20 cellular contexts compared by ENCODE assay signal in genomic region chr5:149540098-149540497, GRCh38. TPM values are rescaled to one million over a fixed set of nuclear protein-coding genes. Genes with fewer than 3 reads are reported as not detected.
DNase-seq lines count a peak whose midpoint lies in the region; ATAC-seq and TF ChIP-seq lines count a peak whose summit lies in the region.
"Had no signal": no experiment of that assay in that cellular context is flagged by ENCODE, and none has a peak within 500 bp of the region (broad histone marks: within the 10 kb centered on the region; RNA-seq: fewer than 3 reads in every experiment).

No MANE protein-coding gene starts in this region.

- no peaks in the 10 kb centered on the region for H3K9me2 ChIP-seq in GM23248 (ENCODE audit: insufficient read depth)

- no peak for TF ChIP-seq CTCF in osteocyte (IDR thresholded peaks at IDR 0.05)

- H3K27ac ChIP-seq in GM23248 = peak overlapping the region; percentile 13
- H3K27ac ChIP-seq: hepatocyte had no signal

- peaks cover 28% of the 10 kb centered on the region for H3K4me1 ChIP-seq in GM23248 (ENCODE audit: insufficient read depth)

- in situ Hi-C loops in GM23248 (cut with MboI) = no loop called here

- WGBS in GM23248 (ENCODE audit: low coverage in 1 of 2, low lambda C conversion rate in 2 of 2, missing lambda C conversion rate in 2 of 2), 2 experiments = 66 to 70% methylated on average over 3 of the region's 3 CpGs

- peak overlapping the region; percentile 9; the same call in 1 of the 2 replicates for H3K9ac ChIP-seq in GM23248

- no peaks in the 10 kb centered on the region for H3K9me3 ChIP-seq in GM23248 (ENCODE audit: low read depth)
- H3K9me3 ChIP-seq: MG63 had no signal

- peak overlapping the region; percentile 7 for H3K27ac Mint-ChIP-seq in central memory CD8-positive, alpha-beta T cell (ENCODE audit: low read depth)
- peak overlapping the region; percentile 7 for H3K27ac Mint-ChIP-seq in osteocyte (ENCODE audit: unreplicated experiment)
- H3K27ac Mint-ChIP-seq: dendritic cell treated with granulocyte-macrophage colony-stimulating factor and Interleukin-4, amounts not matched to agents 40 ng/mL and 50 ng/mL, for 4 days; stimulated activated memory B cell treated with anti-CD40 and anti-IgM and Interleukin-4, amounts not matched to agents 10 μg/mL and 1 μg/mL and 100 μg/mL, for 72 hours had no signal

- H3K9me3 Mint-ChIP-seq in central memory CD8-positive, alpha-beta T cell = no peaks in the 10 kb centered on the region
- no peaks in the 10 kb centered on the region for H3K9me3 Mint-ChIP-seq in osteocyte (ENCODE audit: unreplicated experiment)
- H3K9me3 Mint-ChIP-seq: dendritic cell treated with granulocyte-macrophage colony-stimulating factor and Interleukin-4, amounts not matched to agents 40 ng/mL and 50 ng/mL, for 4 days; stimulated activated memory B cell treated with anti-CD40 and anti-IgM and Interleukin-4, amounts not matched to agents 10 μg/mL and 1 μg/mL and 100 μg/mL, for 72 hours had no signal

- peaks cover 38% of the 10 kb centered on the region for H3K36me3 ChIP-seq in GM23248 (ENCODE audit: low read depth)

- H3K27me3 Mint-ChIP-seq in central memory CD8-positive, alpha-beta T cell = no peaks in the 10 kb centered on the region
- no peaks in the 10 kb centered on the region for H3K27me3 Mint-ChIP-seq in osteocyte (ENCODE audit: unreplicated experiment)
- H3K27me3 Mint-ChIP-seq: dendritic cell treated with granulocyte-macrophage colony-stimulating factor and Interleukin-4, amounts not matched to agents 40 ng/mL and 50 ng/mL, for 4 days; stimulated activated memory B cell treated with anti-CD40 and anti-IgM and Interleukin-4, amounts not matched to agents 10 μg/mL and 1 μg/mL and 100 μg/mL, for 72 hours had no signal

- H3K4me3 ChIP-seq in GM23248 = peak overlapping the region; percentile 24; the same call in 1 of the 2 replicates
- H3K4me3 ChIP-seq: hepatocyte, MG63, skin epidermis had no signal

- peaks cover 59% of the 10 kb centered on the region for H3F3A ChIP-seq in GM23248 (ENCODE audit: insufficient read depth)

- peaks cover 44% of the 10 kb centered on the region for H4K20me1 ChIP-seq in GM23248 (ENCODE audit: insufficient read depth)

- H3K36me3 Mint-ChIP-seq in central memory CD8-positive, alpha-beta T cell (ENCODE audit: insufficient read depth) = peaks cover 50% of the 10 kb centered on the region
- H3K36me3 Mint-ChIP-seq in osteocyte (ENCODE audit: unreplicated experiment) = peaks cover 19% of the 10 kb centered on the region

- peaks cover 98% of the 10 kb centered on the region for H3K79me2 ChIP-seq in GM23248 (ENCODE audit: insufficient read depth)

- no peaks in the 10 kb centered on the region for H3K27me3 ChIP-seq in GM23248 (replicated peaks; ENCODE audit: insufficient read depth)
- H3K27me3 ChIP-seq: hepatocyte, MG63 had no signal

- no peak for DNase-seq in activated CD4-positive, CD25-positive, alpha-beta regulatory T cell (lab: John Stamatoyannopoulos, UW)
- DNase-seq in GM23248 (peak; percentile 40), osteocyte (ENCODE audit: extremely low spot score, unreplicated experiment) (no peak), OCI-M1 (lab: John Stamatoyannopoulos, UW) (no peak), ureter (ENCODE audit: low spot score) (no peak), DMS153 (lab: John Stamatoyannopoulos, UW) (no peak)
- no peak for DNase-seq in central memory CD8-positive, alpha-beta T cell (ENCODE audit: low spot score in 2 of 2)
- DNase-seq: ACHN; activated CD4-positive, CD25-positive, alpha-beta regulatory T cell treated with anti-CD3 and anti-CD28 coated beads, Interleukin-2, amount 50 U/mL, for 72 hours; aorta; Calu3; MG63; midbrain; NCI-H2081 treated with DMSO at 0.1 percent for 48 hours; nucleus accumbens had no signal

- H3K4me1 Mint-ChIP-seq in central memory CD8-positive, alpha-beta T cell = peaks cover 50% of the 10 kb centered on the region
- H3K4me1 Mint-ChIP-seq in osteocyte (ENCODE audit: unreplicated experiment) = peaks cover 41% of the 10 kb centered on the region

- peak; percentile 43 to 68 for ATAC-seq in activated CD4-positive, CD25-positive, alpha-beta regulatory T cell treated with anti-CD3 and anti-CD28 coated beads, Interleukin-2, amount 50 U/mL, for 24 hours
- ATAC-seq in central memory CD8-positive, alpha-beta T cell (replicated peaks; ENCODE audit: extremely low read depth, poor library complexity, severe bottlenecking) = no peak
- ATAC-seq: stimulated activated memory B cell treated with anti-CD40 and anti-IgM and Interleukin-4, amounts not matched to agents 10 μg/mL and 1 μg/mL and 100 μg/mL, for 72 hours had no signal

- H2AFZ ChIP-seq in GM23248 = no peak overlapping the region
- H2AFZ ChIP-seq: hepatocyte had no signal

- peak overlapping the region; percentile 46 for H3K4me3 Mint-ChIP-seq in central memory CD8-positive, alpha-beta T cell
- H3K4me3 Mint-ChIP-seq in osteocyte (ENCODE audit: unreplicated experiment) = no peak overlapping the region
- H3K4me3 Mint-ChIP-seq: dendritic cell treated with granulocyte-macrophage colony-stimulating factor and Interleukin-4, amounts not matched to agents 40 ng/mL and 50 ng/mL, for 4 days; stimulated activated memory B cell treated with anti-CD40 and anti-IgM and Interleukin-4, amounts not matched to agents 10 μg/mL and 1 μg/mL and 100 μg/mL, for 72 hours had no signal

- H3K4me2 ChIP-seq in GM23248 (ENCODE audit: unreplicated experiment) = peak overlapping the region; percentile 21
- H3K4me2 ChIP-seq: hepatocyte had no signal

RNA-seq across cellular contexts. Expression of gene CSNK1A1, which starts 11.1 kb away (rescaled TPM):
- 415 and 428 TPM in 2 replicates for total RNA-seq in GM23248 (2014; rRNA removed; shearing (Covaris generic))
- 225 and 228 TPM in 2 replicates for polyA plus RNA-seq in GM23248 (2016; fragmentation: Nextera tagmentation; extraction: Ambion mirVana)
- total RNA-seq in osteocyte (278 and 282 TPM in 2 replicates), ureter (381 TPM)

RNA-seq across cellular contexts. Expression of gene ARHGEF37, which starts 41.2 kb away (rescaled TPM):
- 0.76 and 0.97 TPM in 2 replicates for total RNA-seq in GM23248 (2014; rRNA removed; shearing (Covaris generic))
- 0.42 and 0.51 TPM in 2 replicates for polyA plus RNA-seq in GM23248 (2016; fragmentation: Nextera tagmentation; extraction: Ambion mirVana)
- total RNA-seq in osteocyte (8.9 and 10.5 TPM in 2 replicates), ureter (11.9 TPM)
